13 cellular contexts compared by ENCODE assay signal in genomic region chr1:115051850-115052249, GRCh38. TPM values are rescaled to one million over a fixed set of nuclear protein-coding genes. Genes with fewer than 3 reads are reported as not detected.
"Had no signal": no experiment of that assay in that cellular context is flagged by ENCODE, and none has a peak within 500 bp of the region (broad histone marks: within the 10 kb centered on the region; RNA-seq: fewer than 3 reads in every experiment).

No MANE protein-coding gene starts in this region.

- H3K36me3 ChIP-seq: right atrium auricular region, suprapubic skin had no signal

- H3K9me3 ChIP-seq: right atrium auricular region, suprapubic skin had no signal

- H3K4me1 Mint-ChIP-seq: nephron; stimulated activated naive B cell treated with anti-CD40 and anti-IgM and Interleukin-4, amounts not matched to agents 10 μg/mL and 1 μg/mL and 100 μg/mL, for 72 hours had no signal

- H3K27me3 Mint-ChIP-seq: activated T-helper 17 cell treated with anti-CD3 and anti-CD28 coated beads, Interleukin-2, amount 50 U/mL, for 72 hours; dendritic cell treated with granulocyte-macrophage colony-stimulating factor and Interleukin-4, amounts not matched to agents 40 ng/mL and 50 ng/mL, for 4 days; effector memory CD8-positive, alpha-beta T cell; stimulated activated naive B cell treated with anti-CD40 and anti-IgM and Interleukin-4, amounts not matched to agents 10 μg/mL and 1 μg/mL and 100 μg/mL, for 72 hours; type B pancreatic cell had no signal

- H3K4me3 Mint-ChIP-seq: activated T-helper 17 cell treated with anti-CD3 and anti-CD28 coated beads, Interleukin-2, amount 50 U/mL, for 72 hours; dendritic cell treated with granulocyte-macrophage colony-stimulating factor and Interleukin-4, amounts not matched to agents 40 ng/mL and 50 ng/mL, for 4 days; effector memory CD8-positive, alpha-beta T cell; nephron; stimulated activated naive B cell treated with anti-CD40 and anti-IgM and Interleukin-4, amounts not matched to agents 10 μg/mL and 1 μg/mL and 100 μg/mL, for 72 hours; type B pancreatic cell had no signal

- DNase-seq: kidney had no signal

- H3K27ac Mint-ChIP-seq: activated T-helper 17 cell treated with anti-CD3 and anti-CD28 coated beads, Interleukin-2, amount 50 U/mL, for 72 hours; dendritic cell treated with granulocyte-macrophage colony-stimulating factor and Interleukin-4, amounts not matched to agents 40 ng/mL and 50 ng/mL, for 4 days; effector memory CD8-positive, alpha-beta T cell; nephron; stimulated activated naive B cell treated with anti-CD40 and anti-IgM and Interleukin-4, amounts not matched to agents 10 μg/mL and 1 μg/mL and 100 μg/mL, for 72 hours; type B pancreatic cell had no signal

- H3K9me3 Mint-ChIP-seq: activated T-helper 17 cell treated with anti-CD3 and anti-CD28 coated beads, Interleukin-2, amount 50 U/mL, for 72 hours; dendritic cell treated with granulocyte-macrophage colony-stimulating factor and Interleukin-4, amounts not matched to agents 40 ng/mL and 50 ng/mL, for 4 days; effector memory CD8-positive, alpha-beta T cell; nephron; stimulated activated naive B cell treated with anti-CD40 and anti-IgM and Interleukin-4, amounts not matched to agents 10 μg/mL and 1 μg/mL and 100 μg/mL, for 72 hours; type B pancreatic cell had no signal

- H3K27me3 ChIP-seq: right atrium auricular region, suprapubic skin had no signal

- H3K36me3 Mint-ChIP-seq: stimulated activated naive B cell treated with anti-CD40 and anti-IgM and Interleukin-4, amounts not matched to agents 10 μg/mL and 1 μg/mL and 100 μg/mL, for 72 hours had no signal

- H3K27ac ChIP-seq: right atrium auricular region, skin epidermis, suprapubic skin had no signal

- H3K4me3 ChIP-seq: right atrium auricular region, skin epidermis, suprapubic skin had no signal

RNA-seq across cellular contexts. Expression of gene TSHB, which starts 22.2 kb away (rescaled TPM):
- total RNA-seq: activated T-helper 17 cell treated with anti-CD3 and anti-CD28 coated beads, Interleukin-2, amount 50 U/mL, for 72 hours; cerebellum; epithelial cell of proximal tubule; kidney; left ventricle myocardium superior; right atrium auricular region; suprapubic skin had no signal
